In genomic region chr10:64648915-64649314, GRCh38 we compare ENCODE assay signal across 1 cellular context.
TF ChIP-seq lines count a peak whose summit lies in the region.

No MANE protein-coding gene starts in this region.

TF ChIP-seq in HCT116, 20 proteins besides CTCF, POLR2A, EP300 and RAD21 (continued from another document):
- TF ChIP-seq, protein P1, sequence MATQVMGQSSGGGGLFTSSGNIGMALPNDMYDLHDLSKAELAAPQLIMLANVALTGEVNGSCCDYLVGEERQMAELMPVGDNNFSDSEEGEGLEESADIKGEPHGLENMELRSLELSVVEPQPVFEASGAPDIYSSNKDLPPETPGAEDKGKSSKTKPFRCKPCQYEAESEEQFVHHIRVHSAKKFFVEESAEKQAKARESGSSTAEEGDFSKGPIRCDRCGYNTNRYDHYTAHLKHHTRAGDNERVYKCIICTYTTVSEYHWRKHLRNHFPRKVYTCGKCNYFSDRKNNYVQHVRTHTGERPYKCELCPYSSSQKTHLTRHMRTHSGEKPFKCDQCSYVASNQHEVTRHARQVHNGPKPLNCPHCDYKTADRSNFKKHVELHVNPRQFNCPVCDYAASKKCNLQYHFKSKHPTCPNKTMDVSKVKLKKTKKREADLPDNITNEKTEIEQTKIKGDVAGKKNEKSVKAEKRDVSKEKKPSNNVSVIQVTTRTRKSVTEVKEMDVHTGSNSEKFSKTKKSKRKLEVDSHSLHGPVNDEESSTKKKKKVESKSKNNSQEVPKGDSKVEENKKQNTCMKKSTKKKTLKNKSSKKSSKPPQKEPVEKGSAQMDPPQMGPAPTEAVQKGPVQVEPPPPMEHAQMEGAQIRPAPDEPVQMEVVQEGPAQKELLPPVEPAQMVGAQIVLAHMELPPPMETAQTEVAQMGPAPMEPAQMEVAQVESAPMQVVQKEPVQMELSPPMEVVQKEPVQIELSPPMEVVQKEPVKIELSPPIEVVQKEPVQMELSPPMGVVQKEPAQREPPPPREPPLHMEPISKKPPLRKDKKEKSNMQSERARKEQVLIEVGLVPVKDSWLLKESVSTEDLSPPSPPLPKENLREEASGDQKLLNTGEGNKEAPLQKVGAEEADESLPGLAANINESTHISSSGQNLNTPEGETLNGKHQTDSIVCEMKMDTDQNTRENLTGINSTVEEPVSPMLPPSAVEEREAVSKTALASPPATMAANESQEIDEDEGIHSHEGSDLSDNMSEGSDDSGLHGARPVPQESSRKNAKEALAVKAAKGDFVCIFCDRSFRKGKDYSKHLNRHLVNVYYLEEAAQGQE (IDR thresholded peaks at IDR 0.05; ENCODE audit: low read depth): no peak
- TF ChIP-seq EGR1 (IDR thresholded peaks at IDR 0.05; ENCODE audit: low read depth): no peak
